In genomic region chr21:40753756-40754155, GRCh38 we compare ENCODE assay signal across 28 cellular contexts.
"Had no signal": no experiment of that assay in that cellular context is flagged by ENCODE, and none has a peak within 500 bp of the region (broad histone marks: within the 10 kb centered on the region; RNA-seq: fewer than 3 reads in every experiment).

No MANE protein-coding gene starts in this region.

- H3K36me3 ChIP-seq: adrenal gland, colonic mucosa had no signal

- H3K27me3 ChIP-seq: adrenal gland, body of pancreas, colonic mucosa had no signal

- H3K9me3 ChIP-seq: adrenal gland, body of pancreas, colonic mucosa had no signal

- DNase-seq: activated CD4-positive, alpha-beta memory T cell treated with anti-CD3 and anti-CD28 coated beads for 36 hours; activated CD4-positive, alpha-beta T cell treated with anti-CD3 and anti-CD28 coated beads for 36 hours; activated CD4-positive, alpha-beta T cell treated with anti-CD3 and anti-CD28 coated beads, Interleukin-2, amount 10 ng/mL, durations not matched to agents 24 days and 14 days; activated CD4-positive, CD25-positive, alpha-beta regulatory T cell; activated CD4-positive, CD25-positive, alpha-beta regulatory T cell treated with anti-CD3 and anti-CD28 coated beads, Interleukin-2, amount 50 U/mL, for 72 hours; activated CD8-positive, alpha-beta memory T cell treated with anti-CD3 and anti-CD28 coated beads, Interleukin-2, amount 10 ng/mL, durations not matched to agents 7 days and 5 days; activated CD8-positive, alpha-beta memory T cell treated with anti-CD3 and anti-CD28 coated beads, Interleukin-2, amount 50 U/mL, for 4 hours; activated CD8-positive, alpha-beta T cell treated with anti-CD3 and anti-CD28 coated beads, Interleukin-2, amount 10 ng/mL, durations not matched to agents 7 days and 5 days; activated effector memory CD4-positive, alpha-beta T cell treated with anti-CD3 and anti-CD28 coated beads, Interleukin-2, amount 50 U/mL, for 16 hours; activated naive CD4-positive, alpha-beta T cell treated with anti-CD3 and anti-CD28 coated beads for 36 hours; activated naive CD8-positive, alpha-beta T cell treated with anti-CD3 and anti-CD28 coated beads for 36 hours; activated naive CD8-positive, alpha-beta T cell treated with anti-CD3 and anti-CD28 coated beads, Interleukin-2, amount 50 U/mL, for 24 hours; activated T-cell treated with anti-CD3 and anti-CD28 coated beads, Interleukin-2, amount 50 U/mL, for 1 hour; activated T-cell treated with anti-CD3 and anti-CD28 coated beads, Interleukin-2, amount 50 U/mL, for 48 hours; adrenal gland; amygdala; aorta; body of pancreas; central memory CD4-positive, alpha-beta T cell; cerebellar nuclear complex; colonic mucosa; dorsolateral prefrontal cortex; effector memory CD4-positive, alpha-beta T cell; endodermal cell; erythroblast; foreskin fibroblast; head of caudate nucleus; T-helper 2 cell had no signal

- H3K4me1 ChIP-seq: adrenal gland, body of pancreas, colonic mucosa had no signal

- H3K27ac ChIP-seq: adrenal gland, body of pancreas, colonic mucosa, dorsolateral prefrontal cortex had no signal

- H3K4me3 ChIP-seq: adrenal gland, body of pancreas, colonic mucosa, dorsolateral prefrontal cortex had no signal

- ATAC-seq: activated CD4-positive, alpha-beta T cell treated with anti-CD3 and anti-CD28 coated beads for 36 hours; activated CD8-positive, alpha-beta memory T cell treated with anti-CD3 and anti-CD28 coated beads, Interleukin-2, amount 10 ng/mL, durations not matched to agents 7 days and 5 days; activated CD8-positive, alpha-beta T cell treated with anti-CD3 and anti-CD28 coated beads, Interleukin-2, amount 10 ng/mL, durations not matched to agents 7 days and 5 days; activated naive CD8-positive, alpha-beta T cell treated with anti-CD3 and anti-CD28 coated beads, Interleukin-2, amount 50 U/mL, for 24 hours; body of pancreas had no signal
